In genomic region chr5:82274343-82275266, GRCh38 we compare ENCODE assay signal across 10 cellular contexts. TPM values are rescaled to one million over a fixed set of nuclear protein-coding genes. Genes with fewer than 3 reads are reported as not detected.
DNase-seq lines count a peak whose midpoint lies in the region; ATAC-seq, FAIRE-seq and TF ChIP-seq lines count a peak whose summit lies in the region.
"Had no signal": no experiment of that assay in that cellular context is flagged by ENCODE, and none has a peak within 500 bp of the region (broad histone marks: within the 10 kb centered on the region; RNA-seq: fewer than 3 reads in every experiment).

No MANE protein-coding gene starts in this region.

- H3K4me3 ChIP-seq in SK-N-MC: no peak overlapping the region

- H3K27ac ChIP-seq in 22Rv1 (peak overlapping the region; percentile 77; the same call in 1 of the 2 replicates), SK-N-MC (peak overlapping the region; percentile 69; the same call in 1 of the 2 replicates)

- no peak overlapping the region for H3K9ac ChIP-seq in SK-N-MC (ENCODE audit: insufficient read length)

- peaks cover 43% of the 10 kb centered on the region for H3K36me3 ChIP-seq in SK-N-MC (ENCODE audit: insufficient read depth, low read length)

- no peaks in the 10 kb centered on the region for H3K9me3 ChIP-seq in SK-N-MC (ENCODE audit: low read depth, low read length)

- TF ChIP-seq CTCF in 22Rv1 (IDR thresholded peaks at IDR 0.05) (no peak), GM10248 (IDR thresholded peaks at IDR 0.05; ENCODE audit: control extremely low read depth, extremely low read depth, low read depth, missing control alignments) (no peak)

- FAIRE-seq in GM12892 (lab: Jason Lieb, UNC): no peak

- ATAC-seq in GM21515 (IDR thresholded peaks at IDR 0.05; ENCODE audit: unreplicated experiment): no peak
- no peak for ATAC-seq in GM21526 (IDR thresholded peaks at IDR 0.05; ENCODE audit: low FRiP score, unreplicated experiment)
- ATAC-seq in GM21528 (IDR thresholded peaks at IDR 0.05; ENCODE audit: low FRiP score, unreplicated experiment): no peak

- CTCF ChIA-PET in GM10248 (lab: Yijun Ruan, JAX): interaction anchor here (0.8 to 1.3 kb wide), 4 partner anchors 9 to 49 kb away, joined by 3 to 4 read pairs (median 3); no protein-coding TSS in a partner anchor

- POLR2A ChIA-PET in GM10248 (lab: Yijun Ruan, JAX): no interaction called here

- DNase-seq in GM12892 (ENCODE audit: insufficient read length) (no peak), SK-N-MC (ENCODE audit: low read depth, low spot score) (no peak), iPS-NIHi7 (ENCODE audit: extremely low spot score) (peak; percentile 52), GM10248 (ENCODE audit: extremely low spot score) (no peak)
- DNase-seq: hypothalamus, NCI-H345 had no signal

- peak; percentile 38 for TF ChIP-seq POLR2A in GM12892 (IDR thresholded peaks at IDR 0.05; ENCODE audit: low read depth, low read length)

RNA-seq across cellular contexts. Expression of gene RPS23, which starts 3.5 kb away (rescaled TPM):
- 6,893 TPM for polyA plus RNA-seq in GM12892 (2012; ENCODE audit: missing spikeins)
